19 cellular contexts compared by ENCODE assay signal in genomic region chr5:97417977-97418376, GRCh38.
"Had no signal": no experiment of that assay in that cellular context is flagged by ENCODE, and none has a peak within 500 bp of the region (broad histone marks: within the 10 kb centered on the region; RNA-seq: fewer than 3 reads in every experiment).

No MANE protein-coding gene starts in this region.

- H3K27me3 ChIP-seq: breast epithelium, transverse colon, uterus had no signal

- H3K36me3 ChIP-seq: breast epithelium, transverse colon, uterus had no signal

- H3K9me3 ChIP-seq: breast epithelium, transverse colon, uterus had no signal

- H3K4me3 ChIP-seq: breast epithelium, lung, transverse colon, uterus had no signal

- ATAC-seq: activated T-cell treated with anti-CD3 and anti-CD28 coated beads, Interleukin-2, amount 50 U/mL, for 72 hours; left lobe of liver; naive thymus-derived CD4-positive, alpha-beta T cell; sciatic nerve; stimulated activated effector memory CD8-positive, alpha-beta T cell treated with anti-CD3 and anti-CD28 coated beads, Interleukin-12 subunit alpha, Interleukin-12 subunit beta, amount 100 ng/mL, for 72 hours had no signal

- DNase-seq: activated CD4-positive, alpha-beta memory T cell treated with anti-CD3 and anti-CD28 coated beads for 36 hours; activated CD4-positive, alpha-beta T cell treated with anti-CD3 and anti-CD28 coated beads for 48 hours; activated effector memory CD4-positive, alpha-beta T cell treated with Interleukin-2 at 50 U/mL for 16 hours; activated naive CD4-positive, alpha-beta T cell treated with anti-CD3 and anti-CD28 coated beads for 36 hours; activated naive CD8-positive, alpha-beta T cell treated with anti-CD3 and anti-CD28 coated beads, Interleukin-2, amount 10 ng/mL, durations not matched to agents 7 days and 5 days; activated T-cell treated with anti-CD3 and anti-CD28 coated beads, Interleukin-2, amount 50 U/mL, for 72 hours; amniotic stem cell; effector memory CD4-positive, alpha-beta T cell; foreskin melanocyte; naive thymus-derived CD4-positive, alpha-beta T cell; small intestine; stimulated activated CD4-positive, alpha-beta T cell treated with anti-CD3 and anti-CD28 coated beads, Interleukin-2, amount 100 ng/mL, for 24 hours; transverse colon; uterus had no signal

- H3K4me1 ChIP-seq: breast epithelium, uterus had no signal
